10 cellular contexts compared by ENCODE assay signal in genomic region chr14:74238974-74239847, GRCh38. TPM values are rescaled to one million over a fixed set of nuclear protein-coding genes. Genes with fewer than 3 reads are reported as not detected.
DNase-seq lines count a peak whose midpoint lies in the region; ATAC-seq, FAIRE-seq and TF ChIP-seq lines count a peak whose summit lies in the region.
"Had no signal": no experiment of that assay in that cellular context is flagged by ENCODE, and none has a peak within 500 bp of the region (broad histone marks: within the 10 kb centered on the region; RNA-seq: fewer than 3 reads in every experiment).

TSS of gene VSX2 (plus strand) at chr14:74239449. CDS start at chr14:74239562, 113 bp downstream.

- no peak within 1 kb of the TSS for H3K23ac ChIP-seq in H1 (ENCODE audit: insufficient read length)

- peak within 1 kb of the TSS; percentile 24; the same call in 1 of the 2 replicates for H2BK5ac ChIP-seq in H1 (ENCODE audit: low read depth, low read length)

- H3K79me1 ChIP-seq in H1 (ENCODE audit: low read depth, low read length): no peaks in the 10 kb centered on the region

- H3K9ac ChIP-seq in HUES48 (ENCODE audit: low read depth, low read length) (no peak within 1 kb of the TSS), H1 (replicated peaks in 1 of 4; ENCODE audit: extremely low read depth in 1 of 4, low read depth in 3 of 4, low read length in 3 of 4) (no peak within 1 kb of the TSS)

- H4K20me1 ChIP-seq in H1 (replicated peaks in 1 of 2; ENCODE audit: control insufficient read depth in 1 of 2, insufficient read depth in 2 of 2, low read length in 2 of 2): peaks cover 0 to 2% of the 10 kb centered on the region in 2 experiments

- 0 out of 2 replicates have a peak within 1 kb of the TSS, but pooled peaks have one; percentile 50 for H2BK12ac ChIP-seq in H1 (ENCODE audit: low read depth, low read length)

- FAIRE-seq in A549 (lab: Jason Lieb, UNC): no peak
- FAIRE-seq in H1 (lab: Jason Lieb, UNC): no peak

- H2BK20ac ChIP-seq in H1 (ENCODE audit: low read length): no peak within 1 kb of the TSS

- TF ChIP-seq EP300 in A549 (IDR thresholded peaks at IDR 0.05): no peak
- no peak for TF ChIP-seq EP300 in H1 (IDR thresholded peaks at IDR 0.05; ENCODE audit: borderline replicate concordance in 1 of 2, low read depth in 2 of 2, low read length in 2 of 2)

- H3K18ac ChIP-seq in H1 (ENCODE audit: extremely low read depth, low read length): no peak within 1 kb of the TSS; the same call in 1 of the 2 replicates

- peak within 1 kb of the TSS; percentile 6; the same call in 1 of the 2 replicates for H2BK15ac ChIP-seq in H1 (ENCODE audit: low read length)

- H3K27ac ChIP-seq in A549 (no peak within 1 kb of the TSS), HUES48 (ENCODE audit: low read depth, low read length) (no peak within 1 kb of the TSS), H1 (ENCODE audit: low read depth, low read length) (no peak within 1 kb of the TSS), SJCRH30 (no peak within 1 kb of the TSS)
- H3K27ac ChIP-seq: sigmoid colon had no signal

- no peak within 1 kb of the TSS for H3K4ac ChIP-seq in H1 (replicated peaks; ENCODE audit: insufficient read length, low read depth, low read length)

- H4K5ac ChIP-seq in H1 (ENCODE audit: insufficient read length, low read depth, low read length): no peak within 1 kb of the TSS

- H2AFZ ChIP-seq in H1 (ENCODE audit: low read length): peak within 1 kb of the TSS; percentile 41; the same call in 1 of the 2 replicates
- peak within 1 kb of the TSS; percentile 85 for H2AFZ ChIP-seq in neuron (ENCODE audit: low read depth, low read length)

- H3K4me1 ChIP-seq in A549: no peaks in the 10 kb centered on the region
- peaks cover 43% of the 10 kb centered on the region for H3K4me1 ChIP-seq in HUES48 (ENCODE audit: control insufficient read depth, insufficient read depth, low read length)
- H3K4me1 ChIP-seq in H1 (replicated peaks in 1 of 4; ENCODE audit: control insufficient read depth in 3 of 4, insufficient read depth in 4 of 4, low read length in 3 of 4): peaks cover 2 to 35% (median 15%) of the 10 kb centered on the region in 4 experiments
- peaks cover 13% of the 10 kb centered on the region for H3K4me1 ChIP-seq in neuron (ENCODE audit: insufficient read depth, low read length)
- H3K4me1 ChIP-seq in SJCRH30: no peaks in the 10 kb centered on the region

- H3K4me2 ChIP-seq in A549 (no peak within 1 kb of the TSS), H1 (ENCODE audit: insufficient read depth in 1 of 2, low read depth in 2 of 2, low read length in 2 of 2) (peak within 1 kb of the TSS; percentile 65 to 88)

- TF ChIP-seq CTCF in A549 (IDR thresholded peaks at IDR 0.05): no peak
- no peak for TF ChIP-seq CTCF in H1 (IDR thresholded peaks at IDR 0.05; ENCODE audit: control extremely low read depth in 1 of 3, insufficient read depth in 1 of 3, low read depth in 1 of 3, low read length in 3 of 3)

- DNase-seq in A549 (ENCODE audit: low read depth in 1 of 2, low spot score in 1 of 2) (no peak), H1 (ENCODE audit: low read depth in 1 of 2, low spot score in 2 of 2) (peak in 1 of 2 experiments; percentile 74), SW 1271 (lab: John Stamatoyannopoulos, UW) (no peak), HUDEP-2 (lab: John Stamatoyannopoulos, UW; ENCODE audit: unreplicated experiment in 76 of 76) (no peak), SJCRH30 (no peak), MV-4-11 (lab: John Stamatoyannopoulos, UW) (no peak)
- DNase-seq: sigmoid colon had no signal

- TF ChIP-seq RAD21 in A549 (conservative IDR thresholded peaks at IDR 0.05 in 1 of 2, IDR thresholded peaks at IDR 0.05 in 1 of 2) (no peak), H1 (IDR thresholded peaks at IDR 0.05 in 1 of 2, conservative IDR thresholded peaks at IDR 0.05 in 1 of 2; ENCODE audit: low read depth in 2 of 2, low read length in 2 of 2) (no peak)

- peaks cover 19% of the 10 kb centered on the region; the same call in 1 of the 2 replicates for H3K23me2 ChIP-seq in H1 (ENCODE audit: low read depth, low read length)

- H4K8ac ChIP-seq in H1 (ENCODE audit: extremely low read depth, insufficient read depth, low read length): no peak within 1 kb of the TSS

- no peaks in the 10 kb centered on the region for H3K79me2 ChIP-seq in H1 (ENCODE audit: control insufficient read depth in 1 of 2, insufficient read depth in 2 of 2, low read length in 2 of 2)

- POLR2A ChIA-PET in A549 (lab: Yijun Ruan, JAX) (no interaction called here), H1 (lab: Charles Lee; ENCODE audit: partially characterized antibody) (interaction anchor here (1.0 to 2.0 kb wide), 2 partner anchors 9 to 42 kb away, joined by 3 to 8 read pairs; no protein-coding TSS in a partner anchor)

- H3K9me3 ChIP-seq in A549: no peaks in the 10 kb centered on the region
- H3K9me3 ChIP-seq in HUES48 (ENCODE audit: control insufficient read depth, insufficient read depth, low read length): no peaks in the 10 kb centered on the region
- no peaks in the 10 kb centered on the region for H3K9me3 ChIP-seq in H1 (ENCODE audit: insufficient read depth in 2 of 2, low read depth in 1 of 2, low read length in 1 of 2)
- H3K9me3 ChIP-seq in neuron (ENCODE audit: low read length): no peaks in the 10 kb centered on the region
- H3K9me3 ChIP-seq in SJCRH30 (replicated peaks): no peaks in the 10 kb centered on the region
- H3K9me3 ChIP-seq: sigmoid colon had no signal

- 67% methylated on average over 10 of the region's 40 CpGs for WGBS in A549 (ENCODE audit: missing lambda C conversion rate)
- 13% methylated on average over 23 of the region's 40 CpGs; no CpG with 5 or more reads in 1 of the 2 experiments for WGBS in H1 (ENCODE audit: extremely low coverage in 1 of 2, insufficient coverage in 1 of 2, insufficient read length in 1 of 2, insufficient replicate concordance in 2 of 2, low coverage in 1 of 2, low lambda C conversion rate in 2 of 2, missing lambda C conversion rate in 1 of 2), 2 experiments

- H3K36me3 ChIP-seq in HUES48 (ENCODE audit: control insufficient read depth, insufficient read depth, low read length) (no peaks in the 10 kb centered on the region), H1 (ENCODE audit: control insufficient read depth in 2 of 4, insufficient read depth in 4 of 4, low read length in 3 of 4) (peaks cover 0 to 13% (median 0%) of the 10 kb centered on the region in 4 experiments; a peak in 1 of 8 replicates), neuron (ENCODE audit: insufficient read depth, low read length) (no peaks in the 10 kb centered on the region), SJCRH30 (no peaks in the 10 kb centered on the region)
- H3K36me3 ChIP-seq: sigmoid colon had no signal

- no peak within 1 kb of the TSS for H2BK120ac ChIP-seq in H1 (replicated peaks; ENCODE audit: low read depth, low read length)

- TF ChIP-seq POLR2A in A549 (IDR thresholded peaks at IDR 0.05; ENCODE audit: low read length) (no peak), H1 (IDR thresholded peaks at IDR 0.05; ENCODE audit: control extremely low read depth in 1 of 2, low read depth in 2 of 2, low read length in 2 of 2) (no peak)

- H3K56ac ChIP-seq in H1 (replicated peaks; ENCODE audit: insufficient read length, low read depth, low read length): no peak within 1 kb of the TSS

- H2AK5ac ChIP-seq in H1 (ENCODE audit: low read depth, low read length): no peak within 1 kb of the TSS

- H3K14ac ChIP-seq in H1 (ENCODE audit: insufficient read length): no peak within 1 kb of the TSS

- H4K91ac ChIP-seq in H1 (replicated peaks; ENCODE audit: insufficient read length, low read length): no peak within 1 kb of the TSS

- H3K4me3 ChIP-seq in A549 (no peak within 1 kb of the TSS), HUES48 (ENCODE audit: low read depth, low read length) (peak within 1 kb of the TSS; percentile 47), H1 (ENCODE audit: extremely low read depth in 1 of 4, insufficient read depth in 2 of 4, low read depth in 3 of 4, low read length in 4 of 4) (peak within 1 kb of the TSS; percentile 12 to 55 (median 38)), neuron (ENCODE audit: low read length) (peak within 1 kb of the TSS; percentile 10), SJCRH30 (no peak within 1 kb of the TSS)

- ATAC-seq in A549: peak; percentile 6 to 15; a peak in 1 of 6 replicates

- peaks cover 72% of the 10 kb centered on the region for H3K27me3 ChIP-seq in HUES48 (ENCODE audit: control insufficient read depth, insufficient read depth, low read length)
- H3K27me3 ChIP-seq in H1 (replicated peaks in 1 of 4; ENCODE audit: control insufficient read depth in 3 of 4, extremely low read depth in 1 of 4, insufficient read depth in 3 of 4, low read length in 3 of 4): peaks cover 59 to 73% (median 70%) of the 10 kb centered on the region in 4 experiments
- peaks cover 83% of the 10 kb centered on the region for H3K27me3 ChIP-seq in neuron (ENCODE audit: insufficient read depth, low read length)
- H3K27me3 ChIP-seq in SJCRH30: no peaks in the 10 kb centered on the region

- CTCF ChIA-PET in A549 (lab: Yijun Ruan, JAX): interaction anchor here (1.0 to 12.2 kb wide), 7 partner anchors 11 to 127 kb away, joined by 3 to 56 read pairs (median 6); no protein-coding TSS in a partner anchor
- CTCF ChIA-PET in H1 (lab: Charles Lee; ENCODE audit: partially characterized antibody): interaction anchor here (0.8 to 16.5 kb wide), 10 partner anchors 9 to 229 kb away, joined by 3 to 127 read pairs (median 8); no protein-coding TSS in a partner anchor

TF ChIP-seq in A549, 52 proteins besides CTCF, POLR2A, EP300 and RAD21 (continues in another document):
- TF ChIP-seq RNF2 (IDR thresholded peaks at IDR 0.05; ENCODE audit: borderline replicate concordance, low read depth) (no peak), FOSL2 (IDR thresholded peaks at IDR 0.05) (no peak), FOSL2 (CRISPR knock-in tag; IDR thresholded peaks at IDR 0.05) (no peak)

TF ChIP-seq in H1, 55 proteins besides CTCF, POLR2A, EP300 and RAD21 (continues in another document):
- no peak for TF ChIP-seq TEAD4 (IDR thresholded peaks at IDR 0.05; ENCODE audit: low read depth, low read length)

RNA-seq across cellular contexts. Expression of gene VSX2, which starts in this region (rescaled TPM):
- 0.03 TPM in 1 of 2 replicates, not detected in the other for polyA plus RNA-seq in A549 (2011; rRNA removed)
- polyA plus RNA-seq in A549 (2012; cell fraction: cytosol; rRNA removed): not detected in 2 replicates
- polyA plus RNA-seq in A549 (2012; cell fraction: nucleus; rRNA removed): not detected in 2 replicates
- not detected in 3 replicates for polyA plus RNA-seq in A549 (2017; fragmentation: RNase III; extraction: RNeasy Plus Mini Kit Qiagen cat#74134 plus additional on column Dnase treatment)
- polyA minus RNA-seq in A549 (2011; rRNA and poly(A)+ RNA removed): not detected in 2 replicates
- 0.22 and 0.27 TPM in 2 replicates for total RNA-seq in H1 (2021; fragmentation: NEBNext Ultra II Directional; extraction: Animal tissue kit (Norgen Biotek cat#: 25700))
- polyA plus RNA-seq in H1 (2011; rRNA removed): 0.08 and 0.24 TPM in 2 replicates
- polyA plus RNA-seq in H1 (2011; cell fraction: cytosol; rRNA removed): 0.18 TPM
- polyA plus RNA-seq in H1 (2011; cell fraction: nucleus; rRNA removed): 0.19 TPM
- polyA plus RNA-seq in H1 (2012, experiment 1 of 2): 0.05 to 0.09 TPM in 2 of 4 replicates, not detected in the others
- 0.07 TPM for polyA plus RNA-seq in H1 (2012, experiment 2 of 2)
- polyA plus RNA-seq in H1 (2013, experiment 1 of 2): 0.18 TPM
- 0.22 TPM for polyA plus RNA-seq in H1 (2013, experiment 2 of 2)
- polyA minus RNA-seq in H1 (2011; rRNA and poly(A)+ RNA removed): 0.25 TPM in 1 of 2 replicates, not detected in the other
- not detected for polyA minus RNA-seq in H1 (2011; cell fraction: cytosol; rRNA and poly(A)+ RNA removed)
- not detected for polyA minus RNA-seq in H1 (2011; cell fraction: nucleus; rRNA and poly(A)+ RNA removed)
- total RNA-seq in SJCRH30 (2014; rRNA removed; shearing (Covaris generic)): 0.02 and 0.03 TPM in 2 replicates
- total RNA-seq: left lobe of liver, sigmoid colon had no signal

Comparison
In these comparisons a context has a peak if more than half of its experiments do, and no peak if none do; other contexts are left out.
1. Peak in ATAC-seq in A549; RNA of the gene not detected or under 1 TPM.
2. H3K4me3 ChIP-seq: peak in HUES48 (single experiment), H1 (4 of 4) and neuron (single experiment); none in A549 (single experiment) and SJCRH30 (single experiment).